10 cellular contexts compared by ENCODE assay signal in genomic region chr17:30035369-30035768, GRCh38.
"Had no signal": no experiment of that assay in that cellular context is flagged by ENCODE, and none has a peak within 500 bp of the region (broad histone marks: within the 10 kb centered on the region; RNA-seq: fewer than 3 reads in every experiment).

No MANE protein-coding gene starts in this region.

- FAIRE-seq: H1, H54, HTR-8/SVneo, K562 had no signal

- DNase-seq: H9, HCEC 1CT, IMR-90, Kasumi-1, KG1 had no signal

- H3K9me3 Mint-ChIP-seq: GM23338, H9 had no signal

- H3K27ac Mint-ChIP-seq: GM23338, H9 had no signal

- H3K4me2 ChIP-seq: GM23338 had no signal

- H3K4me1 Mint-ChIP-seq: GM23338, H9 had no signal

- H2AFZ ChIP-seq: GM23338 had no signal

- H3K4me3 Mint-ChIP-seq: GM23338, H9 had no signal

- ATAC-seq: GM23338, K562 had no signal

- H3K4me3 ChIP-seq: GM23338, K562 had no signal
